In the genomic region with DNA sequence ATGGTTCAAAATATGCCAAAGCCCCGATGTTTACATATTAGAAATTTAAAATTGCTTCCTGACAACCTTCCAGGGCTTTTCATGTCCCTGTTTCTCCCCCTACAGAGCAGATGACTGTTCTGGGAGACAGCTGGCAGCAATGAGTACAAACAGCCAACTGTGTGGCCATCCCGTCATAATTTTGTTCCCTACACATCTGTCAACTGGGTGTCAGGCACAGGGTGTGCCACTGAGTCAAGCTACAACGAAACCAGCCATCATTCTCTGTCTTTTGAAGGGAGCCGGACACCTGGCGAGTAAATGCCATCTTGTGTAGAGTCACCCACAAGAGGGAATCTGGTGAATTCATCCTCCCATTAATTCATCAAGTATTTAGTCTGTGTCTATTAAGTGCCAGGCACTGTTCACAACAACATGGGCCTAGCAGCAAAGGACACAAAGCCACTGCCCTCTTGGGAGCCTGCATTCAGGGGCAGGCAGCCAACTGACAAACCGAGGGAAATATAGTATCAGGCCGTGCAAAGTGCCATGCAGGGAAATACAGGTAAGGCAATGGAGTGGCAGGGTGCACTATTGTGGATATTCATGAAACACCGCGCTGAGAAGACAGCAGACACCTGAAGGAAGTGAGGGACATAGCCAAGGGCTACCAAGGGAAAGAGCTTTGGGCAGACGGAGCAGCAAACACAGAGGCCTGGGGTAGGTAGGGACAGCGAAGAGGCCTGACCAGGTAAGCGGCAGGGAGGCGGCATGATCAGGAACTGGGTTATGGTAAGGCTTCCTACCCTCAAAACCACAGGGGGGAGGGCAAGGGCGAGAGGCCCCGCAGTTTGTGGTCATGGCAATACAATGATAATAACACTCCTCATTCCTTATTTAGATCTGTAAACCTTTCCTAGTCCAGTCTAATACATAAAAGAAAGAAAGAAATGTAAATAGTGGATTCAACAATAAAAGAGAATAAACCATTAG, we compare ENCODE assay signal across 9 cellular contexts.
DNase-seq lines count a peak whose midpoint lies in the region; ATAC-seq lines count a peak whose summit lies in the region.
"Had no signal": no experiment of that assay in that cellular context is flagged by ENCODE, and none has a peak within 500 bp of the region (broad histone marks: within the 10 kb centered on the region; RNA-seq: fewer than 3 reads in every experiment).

No MANE protein-coding gene starts in this region.

- H3K36me3 Mint-ChIP-seq in activated T-cell treated with anti-CD3 and anti-CD28 coated beads, Interleukin-2, amount 50 U/mL, for 72 hours (ENCODE audit: insufficient read depth in 2 of 2): peaks cover 7 to 22% of the 10 kb centered on the region in 2 donors

- H3K9me3 Mint-ChIP-seq in activated T-cell treated with anti-CD3 and anti-CD28 coated beads, Interleukin-2, amount 50 U/mL, for 72 hours: peaks cover 0 to 1% of the 10 kb centered on the region in 2 donors

- ATAC-seq in activated T-cell treated with anti-CD3 and anti-CD28 coated beads, Interleukin-2, amount 50 U/mL, for 72 hours (replicated peaks in 1 of 2): peak in 1 of 2 donors; percentile 12
- peak; percentile 26 for ATAC-seq in left lobe of liver
- ATAC-seq in HG03280 (IDR thresholded peaks at IDR 0.05; ENCODE audit: unreplicated experiment): no peak
- ATAC-seq in HG03442 (IDR thresholded peaks at IDR 0.05; ENCODE audit: unreplicated experiment): no peak

- H3K27ac Mint-ChIP-seq in activated T-cell treated with anti-CD3 and anti-CD28 coated beads, Interleukin-2, amount 50 U/mL, for 72 hours: peak overlapping the region; percentile 96

- H3K4me3 Mint-ChIP-seq in activated T-cell treated with anti-CD3 and anti-CD28 coated beads, Interleukin-2, amount 50 U/mL, for 72 hours: peak overlapping the region; percentile 78 to 94

- peaks cover 98% of the 10 kb centered on the region for H3K4me1 Mint-ChIP-seq in activated T-cell treated with anti-CD3 and anti-CD28 coated beads, Interleukin-2, amount 50 U/mL, for 72 hours (ENCODE audit: low read depth)

- H3K27me3 Mint-ChIP-seq in activated T-cell treated with anti-CD3 and anti-CD28 coated beads, Interleukin-2, amount 50 U/mL, for 72 hours (ENCODE audit: low read depth): no peaks in the 10 kb centered on the region

- peak; percentile 38 for DNase-seq in stimulated activated CD4-positive, alpha-beta T cell treated with anti-CD3 and anti-CD28 coated beads, Interleukin-1b, Interleukin-23, amount 100 ng/mL, for 48 hours
- DNase-seq in stimulated activated CD4-positive, alpha-beta T cell treated with anti-CD3 and anti-CD28 coated beads, Interleukin-2, amount 100 ng/mL, for 48 hours: no peak
- peak in 1 of 2 donors; percentile 42 for DNase-seq in activated T-cell treated with anti-CD3 and anti-CD28 coated beads, Interleukin-2, amount 50 U/mL, for 72 hours
- DNase-seq in left lobe of liver (ENCODE audit: low spot score): peak; percentile 61
- DNase-seq in ureter (ENCODE audit: low spot score): peak; percentile 23
- no peak for DNase-seq in kidney tubule cell (ENCODE audit: low spot score)
- DNase-seq: NCI-H748 treated with DMSO at 0.1 percent for 48 hours had no signal

Comparison
In these comparisons a context has a peak if more than half of its experiments do, and no peak if none do; other contexts are left out.
1. DNase-seq: peak in stimulated activated CD4-positive, alpha-beta T cell treated with anti-CD3 and anti-CD28 coated beads, Interleukin-1b, Interleukin-23, amount 100 ng/mL, for 48 hours (single experiment), left lobe of liver (single experiment) and ureter (single experiment); none in stimulated activated CD4-positive, alpha-beta T cell treated with anti-CD3 and anti-CD28 coated beads, Interleukin-2, amount 100 ng/mL, for 48 hours (0 of 2) and kidney tubule cell (single experiment).